Comparison of ENCODE assay signal across 8 cellular contexts in the genomic region with DNA sequence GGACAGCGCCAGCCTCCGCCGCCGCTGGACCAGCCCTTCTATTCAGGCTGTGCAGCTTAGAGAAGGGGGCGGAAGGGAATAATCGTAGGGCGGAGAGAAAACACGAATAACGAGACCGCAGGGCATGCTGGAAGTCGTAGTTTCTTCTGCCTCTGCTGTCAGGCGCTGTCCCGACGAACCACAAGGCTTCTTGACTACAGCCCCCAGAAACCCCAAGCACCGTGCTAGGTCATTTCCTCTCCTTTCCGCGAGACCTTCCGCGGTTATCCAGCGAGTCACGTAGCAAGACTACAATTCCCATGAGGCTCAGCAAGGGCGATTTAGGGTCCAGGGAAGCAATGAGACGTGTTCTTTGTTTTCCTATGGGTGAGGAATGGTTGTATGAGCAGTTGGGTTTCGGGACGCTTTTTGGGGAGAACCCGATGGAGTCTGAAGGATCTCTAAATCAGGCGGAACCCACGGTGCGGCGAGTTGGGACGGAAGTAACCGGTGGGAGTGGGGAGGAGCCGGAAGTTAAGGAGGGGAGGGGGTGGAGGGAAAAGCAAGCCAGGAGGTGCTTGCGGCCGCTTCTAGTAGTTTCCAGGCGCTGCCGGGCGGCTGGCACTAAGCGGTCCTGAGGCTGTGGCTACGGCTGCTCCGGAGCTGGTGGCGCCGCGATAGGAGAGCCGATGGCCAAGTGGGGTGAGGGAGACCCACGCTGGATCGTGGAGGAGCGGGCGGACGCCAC. TPM values are rescaled to one million over a fixed set of nuclear protein-coding genes. Genes with fewer than 3 reads are reported as not detected.
DNase-seq lines count a peak whose midpoint lies in the region; ATAC-seq, FAIRE-seq and TF ChIP-seq lines count a peak whose summit lies in the region.

Gene AHSA1, plus strand, starts transcription at position 572 of the 727 bp plus-strand sequence. Its CDS starts 97 bp downstream, at position 669.
Gene VIPAS39, minus strand, starts transcription at position 80 of the 727 bp plus-strand sequence. CDS start 3,499 bp downstream, outside the sequence.

- H3K4me1 ChIP-seq in body of pancreas = peaks cover 20% of the 10 kb centered on the region
- peaks cover 0 to 32% (median 20%) of the 10 kb centered on the region in 4 donors for H3K4me1 ChIP-seq in sigmoid colon

- H3K27ac ChIP-seq in 22Rv1 (peak within 1 kb of the TSS; percentile 84), body of pancreas (peak within 1 kb of the TSS; percentile 82 to 96 (median 93)), sigmoid colon (peak within 1 kb of the TSS; percentile 85 to 96 (median 90))

- FAIRE-seq in TTC549 (lab: Jason Lieb, UNC) = peak; percentile 84

- ATAC-seq in GM18520 (IDR thresholded peaks at IDR 0.05; ENCODE audit: unreplicated experiment) (peak; percentile 89), HG03064 (IDR thresholded peaks at IDR 0.05; ENCODE audit: low read depth, unreplicated experiment) (peak; percentile 83), body of pancreas (peak; percentile 97)

- 0 out of 2 replicates have a peak, but pooled peaks have one; percentile 7 for TF ChIP-seq CTCF in 22Rv1 (IDR thresholded peaks at IDR 0.05)
- peak in 2 of 7 experiments; percentile 1 to 4 for TF ChIP-seq CTCF in body of pancreas (IDR thresholded peaks at IDR 0.05)
- TF ChIP-seq CTCF in sigmoid colon (IDR thresholded peaks at IDR 0.05) = no peak

- H3K4me3 ChIP-seq in body of pancreas (peak within 1 kb of the TSS; percentile 92 to 94), sigmoid colon (peak within 1 kb of the TSS; percentile 61 to 90 (median 84))

- H3K36me3 ChIP-seq in body of pancreas (replicated peaks in 1 of 2; ENCODE audit: insufficient read depth in 1 of 2, low read depth in 2 of 2) (peaks cover 0 to 14% of the 10 kb centered on the region in 2 donors), sigmoid colon (peaks cover 23 to 43% (median 32%) of the 10 kb centered on the region in 4 donors)

- DNase-seq in NCI-H2107 treated with DMSO at 0.1 percent for 48 hours (lab: John Stamatoyannopoulos, UW; ENCODE audit: unreplicated experiment) (peak; percentile 99), body of pancreas (peak; percentile 95 to 99 (median 96)), iPS DF 4.7 (ENCODE audit: extremely low read depth, low spot score) (peak; percentile 99), sigmoid colon (peak; percentile 98)

- TF ChIP-seq POLR2A in body of pancreas (IDR thresholded peaks at IDR 0.05) (peak; percentile 39 to 84 (median 82)), sigmoid colon (IDR thresholded peaks at IDR 0.05) (peak; percentile 52 to 71)

- TF ChIP-seq EP300 in sigmoid colon (IDR thresholded peaks at IDR 0.05) = no peak

- WGBS in body of pancreas, 2 donors = 0 to 1% methylated on average over 43 to 50 of the region's 50 CpGs
- 0% methylated on average over 50 of the region's 50 CpGs for WGBS in sigmoid colon, 2 donors

- no peaks in the 10 kb centered on the region for H3K27me3 ChIP-seq in body of pancreas
- no peaks in the 10 kb centered on the region for H3K27me3 ChIP-seq in sigmoid colon

- intact Hi-C loops in body of pancreas (cut with DNase I) = loop anchor here (10.0 kb wide), 1 partner anchor 73 kb away; no protein-coding TSS in a partner anchor
- intact Hi-C loops in sigmoid colon (cut with DNase I) = loop anchor here (1.0 to 5.0 kb wide), 6 partner anchors 81 to 305 kb away; partner anchors contain the start of genes ALKBH1, GSTZ1, POMT2 and SAMD15

- H3K9me3 ChIP-seq in body of pancreas (no peaks in the 10 kb centered on the region), sigmoid colon (no peaks in the 10 kb centered on the region)

RNA-seq across cellular contexts. Expression of gene AHSA1, which starts in this region (rescaled TPM):
- total RNA-seq in body of pancreas (10 to 100 TPM; 25.1 to 35.3 TPM), sigmoid colon (100 to 1,000 TPM in 3 of 4 donors, 10 to 100 TPM in 1; 98.5 to 120 (median 104) TPM)
- polyA plus RNA-seq in sigmoid colon = 100 to 1,000 TPM in 2 of 3 donors, 10 to 100 TPM in 1; 82.3 to 114 (median 100) TPM

RNA-seq across cellular contexts. Expression of gene VIPAS39, which starts in this region (rescaled TPM):
- total RNA-seq in body of pancreas (10 to 100 TPM in 1 of 2 donors, 1 to 10 TPM in 1; 6.3 to 17.1 TPM), sigmoid colon (10 to 100 TPM; 18.0 to 24.3 (median 22.8) TPM)
- 10 to 100 TPM; 12.0 to 14.6 (median 12.9) TPM for polyA plus RNA-seq in sigmoid colon

Comparison
In these comparisons a context has a peak if more than half of its experiments do, and no peak if none do; other contexts are left out.
1. Peak in every context shown above with its lines: DNase-seq, ATAC-seq, H3K4me3 ChIP-seq and H3K27ac ChIP-seq.